ENCODE assay signal across 8 cellular contexts in the genomic region with DNA sequence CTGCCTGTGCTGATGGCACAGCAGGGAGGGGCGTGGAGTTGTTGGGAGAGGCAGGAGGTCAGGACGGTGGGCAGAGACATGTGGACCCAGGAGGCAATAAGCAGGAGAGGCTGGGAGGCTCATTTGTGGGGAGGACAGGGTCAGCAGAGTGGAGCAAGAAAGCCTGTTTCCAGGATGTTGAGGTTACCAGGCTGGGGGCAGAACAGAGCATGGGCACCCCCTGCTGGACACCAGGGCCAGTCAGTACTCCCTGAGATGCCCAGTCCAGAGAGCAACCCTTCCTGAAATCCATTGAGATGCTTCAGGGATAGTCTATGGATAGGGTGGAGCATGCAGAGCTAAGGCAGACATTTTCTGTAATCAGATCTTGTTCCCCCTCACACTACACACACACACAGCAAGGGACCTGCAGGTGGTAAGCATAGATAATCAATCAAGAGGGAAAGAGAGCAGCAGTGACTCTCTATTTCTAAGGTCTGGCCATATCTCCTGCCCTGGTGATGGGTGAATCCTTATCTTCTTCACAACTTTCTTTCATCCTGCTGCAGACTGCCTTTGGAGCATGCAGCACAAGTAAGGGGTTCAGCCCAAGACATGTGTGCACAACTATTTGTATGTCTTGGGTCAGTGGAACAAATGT. TPM values are rescaled to one million over a fixed set of nuclear protein-coding genes. Genes with fewer than 3 reads are reported as not detected.
DNase-seq lines count a peak whose midpoint lies in the region; ATAC-seq and TF ChIP-seq lines count a peak whose summit lies in the region.

No MANE protein-coding gene starts in this region.

- TF ChIP-seq CTCF in Calu3 (IDR thresholded peaks at IDR 0.05; ENCODE audit: unreplicated experiment), result peak; percentile 56
- TF ChIP-seq CTCF in endodermal cell (conservative IDR thresholded peaks at IDR 0.05), result peak; percentile 89
- TF ChIP-seq CTCF in tibial nerve (IDR thresholded peaks at IDR 0.05), result peak; percentile 46 to 86 (median 68)

- no peaks in the 10 kb centered on the region for H3K9me3 ChIP-seq in endodermal cell (ENCODE audit: control insufficient read depth, low read length)
- no peaks in the 10 kb centered on the region for H3K9me3 ChIP-seq in tibial nerve

- H3K4me3 Mint-ChIP-seq in Calu3 (ENCODE audit: low read depth, unreplicated experiment) (no peak overlapping the region), endodermal cell (no peak overlapping the region)

- intact Hi-C loops in Calu3 (cut with micrococcal nuclease; ENCODE audit: unreplicated experiment), result loop anchor here (1.0 to 5.0 kb wide), 3 partner anchors 515 to 545 kb away; no protein-coding TSS in a partner anchor

- DNase-seq in Calu3 (peak; percentile 72), H7 (peak; percentile 89), RPMI7951 (ENCODE audit: low read depth) (peak; percentile 58), endodermal cell (peak; percentile 90), lung microvascular endothelial cell (ENCODE audit: low read depth in 2 of 2) (peak; percentile 78 to 84), tibial nerve (ENCODE audit: low spot score in 2 of 2) (peak; percentile 43 to 66), GOT3 (lab: John Stamatoyannopoulos, UW) (no peak)

- TF ChIP-seq EP300 in tibial nerve (IDR thresholded peaks at IDR 0.05), result no peak

- H3K36me3 ChIP-seq in H7 (replicated peaks; ENCODE audit: control insufficient read depth, insufficient read depth, low read length), result no peaks in the 10 kb centered on the region
- no peaks in the 10 kb centered on the region for H3K36me3 ChIP-seq in endodermal cell (ENCODE audit: control insufficient read depth, insufficient read depth, low read length)
- H3K36me3 ChIP-seq in tibial nerve, result peaks cover 0 to 48% (median 0%) of the 10 kb centered on the region in 3 donors

- BruUV-seq in Calu3 (replicated peaks; lab: Mats Ljungman, UMichigan), result no TSS peak

- H3K4me1 ChIP-seq in endodermal cell (ENCODE audit: control insufficient read depth, insufficient read depth, low read length), result no peaks in the 10 kb centered on the region
- H3K4me1 ChIP-seq in tibial nerve, result peaks cover 0 to 47% (median 13%) of the 10 kb centered on the region in 4 donors

- TF ChIP-seq POLR2A in tibial nerve (IDR thresholded peaks at IDR 0.05), result no peak

- no peak for ATAC-seq in GM21526 (IDR thresholded peaks at IDR 0.05; ENCODE audit: low FRiP score, unreplicated experiment)

- H3K27ac ChIP-seq in endodermal cell (ENCODE audit: low read depth, low read length), result no peak overlapping the region
- H3K27ac ChIP-seq in tibial nerve, result peak overlapping the region in 2 of 4 donors; percentile 61 to 66

- H3K36me3 Mint-ChIP-seq in Calu3 (ENCODE audit: insufficient read depth, unreplicated experiment) (no peaks in the 10 kb centered on the region), endodermal cell (ENCODE audit: low read depth) (no peaks in the 10 kb centered on the region)

- H3K27ac Mint-ChIP-seq in Calu3 (ENCODE audit: unreplicated experiment) (no peak overlapping the region), endodermal cell (no peak overlapping the region)

- CTCF ChIA-PET in Calu3 (lab: Charles Lee), result interaction anchor here (0.5 to 1.0 kb wide), 2 partner anchors 42 to 526 kb away, joined by 3 to 5 read pairs; partner anchors contain the start of gene MOCS1

- WGBS in endodermal cell (ENCODE audit: insufficient coverage in 1 of 2, insufficient read length in 1 of 2), 2 experiments, result 55 to 67% methylated on average over 2 of the region's 2 CpGs
- 47 to 56% methylated on average over 2 of the region's 2 CpGs for WGBS in tibial nerve, 2 donors

- no peaks in the 10 kb centered on the region for H3K4me1 Mint-ChIP-seq in Calu3 (ENCODE audit: low read depth, unreplicated experiment)
- H3K4me1 Mint-ChIP-seq in endodermal cell, result peaks cover under 1% of the 10 kb centered on the region

- H3K27me3 ChIP-seq in H7 (ENCODE audit: control insufficient read depth, insufficient read depth, low read length), result no peaks in the 10 kb centered on the region
- no peaks in the 10 kb centered on the region for H3K27me3 ChIP-seq in endodermal cell (ENCODE audit: control insufficient read depth, insufficient read depth, low read length, poor library complexity, severe bottlenecking)
- no peaks in the 10 kb centered on the region for H3K27me3 ChIP-seq in tibial nerve

- no peaks in the 10 kb centered on the region for H3K9me3 Mint-ChIP-seq in Calu3 (ENCODE audit: low read depth, unreplicated experiment)
- no peaks in the 10 kb centered on the region for H3K9me3 Mint-ChIP-seq in endodermal cell

- H3K4me3 ChIP-seq in H7 (ENCODE audit: insufficient read depth, low read depth, low read length), result no peak overlapping the region
- no peak overlapping the region for H3K4me3 ChIP-seq in endodermal cell (ENCODE audit: low read length)
- H3K4me3 ChIP-seq in tibial nerve, result no peak overlapping the region

- peaks cover 44% of the 10 kb centered on the region for H3K27me3 Mint-ChIP-seq in Calu3 (ENCODE audit: unreplicated experiment)
- H3K27me3 Mint-ChIP-seq in endodermal cell (ENCODE audit: insufficient read depth), result no peaks in the 10 kb centered on the region

- no peak overlapping the region for H3K9ac ChIP-seq in endodermal cell (ENCODE audit: extremely low read depth, low read length, poor library complexity, severe bottlenecking)

RNA-seq across cellular contexts. Expression of gene MOCS1, which starts 41.7 kb away (rescaled TPM):
- 2.5 TPM in 2 replicates for total RNA-seq in Calu3 (2022)
- 19.7 and 22.0 TPM in 2 replicates for total RNA-seq in H7 (2014; rRNA removed; shearing (Covaris generic))
- total RNA-seq in RPMI7951 (2014; rRNA removed; shearing (Covaris generic)), result 8.7 and 10.6 TPM in 2 replicates
- 10 to 100 TPM in 1 of 2 donors, 1 to 10 TPM in 1; 8.7 to 11.3 TPM for total RNA-seq in endodermal cell
- 10.3 TPM for polyA plus RNA-seq in endodermal cell (2013, experiment 1 of 2)
- 9.4 TPM for polyA plus RNA-seq in endodermal cell (2013, experiment 2 of 2)
- total RNA-seq in lung microvascular endothelial cell, result 6.1 and 8.1 TPM in 2 replicates
- total RNA-seq in tibial nerve, result 100 to 1,000 TPM in 1 of 4 donors, 10 to 100 TPM in 3; 56.7 to 103 (median 71.0) TPM
